In the genomic region with DNA sequence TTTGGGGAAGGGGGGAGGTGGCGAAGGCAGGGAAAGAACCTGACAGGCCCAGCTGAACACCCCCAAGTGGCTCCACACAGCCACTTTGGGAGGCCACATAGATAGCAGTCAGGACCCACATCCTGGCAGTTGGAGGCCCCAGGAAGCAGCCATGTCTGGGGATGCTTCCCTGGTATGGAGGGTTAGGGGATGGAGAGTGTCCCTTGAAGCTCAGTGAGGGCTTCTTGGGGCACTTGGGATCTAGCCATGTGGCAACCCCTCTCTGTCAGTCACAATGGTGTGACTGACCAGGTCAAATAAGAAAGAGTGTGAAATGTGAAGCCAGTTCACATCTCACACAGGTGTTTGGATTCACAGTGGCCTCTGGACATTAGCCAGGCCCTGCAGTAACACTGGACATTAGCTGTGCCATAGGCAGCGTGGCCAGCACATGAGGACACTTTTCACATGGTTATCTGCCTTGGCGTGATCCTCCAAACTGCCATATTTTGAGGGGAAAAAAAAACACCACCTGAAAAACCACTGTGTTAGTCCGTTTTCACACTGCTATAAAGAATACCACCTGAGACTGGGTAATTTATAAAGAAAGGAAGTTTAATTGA, we compare ENCODE assay signal across 1 cellular context.
TF ChIP-seq lines count a peak whose summit lies in the region.

No MANE protein-coding gene starts in this region.

TF ChIP-seq in SK-N-SH treated with all-trans-retinoic acid at 6 μM for 48 hours, 23 proteins besides CTCF, POLR2A, EP300 and RAD21 (continued from another document):
- TF ChIP-seq, protein P1, sequence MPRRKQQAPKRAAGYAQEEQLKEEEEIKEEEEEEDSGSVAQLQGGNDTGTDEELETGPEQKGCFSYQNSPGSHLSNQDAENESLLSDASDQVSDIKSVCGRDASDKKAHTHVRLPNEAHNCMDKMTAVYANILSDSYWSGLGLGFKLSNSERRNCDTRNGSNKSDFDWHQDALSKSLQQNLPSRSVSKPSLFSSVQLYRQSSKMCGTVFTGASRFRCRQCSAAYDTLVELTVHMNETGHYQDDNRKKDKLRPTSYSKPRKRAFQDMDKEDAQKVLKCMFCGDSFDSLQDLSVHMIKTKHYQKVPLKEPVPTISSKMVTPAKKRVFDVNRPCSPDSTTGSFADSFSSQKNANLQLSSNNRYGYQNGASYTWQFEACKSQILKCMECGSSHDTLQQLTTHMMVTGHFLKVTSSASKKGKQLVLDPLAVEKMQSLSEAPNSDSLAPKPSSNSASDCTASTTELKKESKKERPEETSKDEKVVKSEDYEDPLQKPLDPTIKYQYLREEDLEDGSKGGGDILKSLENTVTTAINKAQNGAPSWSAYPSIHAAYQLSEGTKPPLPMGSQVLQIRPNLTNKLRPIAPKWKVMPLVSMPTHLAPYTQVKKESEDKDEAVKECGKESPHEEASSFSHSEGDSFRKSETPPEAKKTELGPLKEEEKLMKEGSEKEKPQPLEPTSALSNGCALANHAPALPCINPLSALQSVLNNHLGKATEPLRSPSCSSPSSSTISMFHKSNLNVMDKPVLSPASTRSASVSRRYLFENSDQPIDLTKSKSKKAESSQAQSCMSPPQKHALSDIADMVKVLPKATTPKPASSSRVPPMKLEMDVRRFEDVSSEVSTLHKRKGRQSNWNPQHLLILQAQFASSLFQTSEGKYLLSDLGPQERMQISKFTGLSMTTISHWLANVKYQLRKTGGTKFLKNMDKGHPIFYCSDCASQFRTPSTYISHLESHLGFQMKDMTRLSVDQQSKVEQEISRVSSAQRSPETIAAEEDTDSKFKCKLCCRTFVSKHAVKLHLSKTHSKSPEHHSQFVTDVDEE (CRISPR knock-in tag; IDR thresholded peaks at IDR 0.05), result no peak
- TF ChIP-seq OSR1 (CRISPR knock-in tag; IDR thresholded peaks at IDR 0.05) (no peak), ZFP30 (CRISPR knock-in tag; IDR thresholded peaks at IDR 0.05) (no peak), CSDC2 (CRISPR knock-in tag; IDR thresholded peaks at IDR 0.05) (no peak), ZC3H10 (CRISPR knock-in tag; IDR thresholded peaks at IDR 0.05) (no peak)
TF ChIP-seq in SK-N-SH treated with all-trans-retinoic acid at 6 μM for 48 hours: peak in this region for 0.
